Comparison of ENCODE assay signal across 8 cellular contexts in the genomic region with DNA sequence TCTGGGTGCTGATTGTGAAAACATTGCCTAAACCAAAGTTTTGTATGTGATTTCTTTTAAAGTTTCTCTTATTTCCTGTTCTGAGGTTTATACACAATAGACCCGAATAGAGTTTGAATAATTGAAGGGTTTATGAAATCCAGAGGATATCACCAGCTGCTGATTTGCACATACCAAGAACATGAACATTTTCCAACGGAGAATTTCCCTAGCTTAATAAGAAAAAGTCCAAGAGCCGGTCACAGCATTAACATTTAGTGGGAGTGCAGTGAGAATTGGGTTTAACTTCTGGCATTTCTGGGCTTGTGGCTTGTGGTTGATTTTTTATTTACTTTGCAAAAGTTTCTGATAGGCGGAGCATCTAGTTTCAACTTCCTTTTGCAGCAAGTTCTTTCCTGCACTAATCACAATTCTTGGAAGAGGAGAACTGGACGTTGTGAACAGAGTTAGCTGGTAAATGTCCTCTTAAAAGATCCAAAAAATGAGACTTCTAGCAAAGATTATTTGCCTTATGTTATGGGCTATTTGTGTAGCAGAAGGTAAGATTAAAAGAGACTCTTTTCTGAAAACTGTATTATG. TPM values are rescaled to one million over a fixed set of nuclear protein-coding genes. Genes with fewer than 3 reads are reported as not detected.
DNase-seq lines count a peak whose midpoint lies in the region; ATAC-seq and TF ChIP-seq lines count a peak whose summit lies in the region.

A gene (plus strand): TSS at position 407 of the 579 bp plus-strand sequence. CDS start 75 bp downstream, at position 482.

- ATAC-seq in T-helper 17 cell (peak; percentile 63), foreskin keratinocyte (no peak), HG02970 (IDR thresholded peaks at IDR 0.05; ENCODE audit: low FRiP score, unreplicated experiment) (no peak), GM21360 (IDR thresholded peaks at IDR 0.05; ENCODE audit: unreplicated experiment) (no peak)

- peak within 1 kb of the TSS; percentile 30 for H3K4me3 ChIP-seq in skeletal muscle cell (ENCODE audit: low read depth, low read length)

- H3K36me3 Mint-ChIP-seq in T-helper 17 cell (ENCODE audit: low read depth): peaks cover 3% of the 10 kb centered on the region

- no peaks in the 10 kb centered on the region for H3K27me3 ChIP-seq in foreskin keratinocyte

- DNase-seq in H4 (ENCODE audit: low spot score) (peak; percentile 80), T-helper 17 cell (no peak), foreskin keratinocyte (peak; percentile 54 to 64), skeletal muscle cell (ENCODE audit: low read depth) (peak; percentile 65), NCI-H2107 treated with DMSO at 0.1 percent for 48 hours (lab: John Stamatoyannopoulos, UW; ENCODE audit: unreplicated experiment) (no peak)
- no peak for DNase-seq in stimulated activated CD4-positive, alpha-beta T cell treated with anti-CD3 and anti-CD28 coated beads, Interleukin-4, amount 100 ng/mL, for 4 hours

- peak within 1 kb of the TSS; percentile 88 for H3K4me3 Mint-ChIP-seq in T-helper 17 cell

- TF ChIP-seq CTCF in foreskin keratinocyte (conservative IDR thresholded peaks at IDR 0.05): no peak

- H3K4me1 ChIP-seq in foreskin keratinocyte: peaks cover 6% of the 10 kb centered on the region

- peaks cover 36% of the 10 kb centered on the region for H3K4me1 Mint-ChIP-seq in T-helper 17 cell

- H3K27me3 Mint-ChIP-seq in T-helper 17 cell: no peaks in the 10 kb centered on the region

- peak within 1 kb of the TSS; percentile 59 for H3K27ac Mint-ChIP-seq in T-helper 17 cell

- H3K9me3 ChIP-seq in T-helper 17 cell (ENCODE audit: control insufficient read depth, low read length, poor library complexity, severe bottlenecking): no peaks in the 10 kb centered on the region

- H3K27ac ChIP-seq in foreskin keratinocyte: no peak within 1 kb of the TSS

RNA-seq across cellular contexts. Expression of the gene that starts here (rescaled TPM):
- 57.0 and 74.2 TPM in 2 replicates for total RNA-seq in H4 (2014; rRNA removed; shearing (Covaris generic))
- total RNA-seq in T-helper 17 cell (10 to 100 TPM; 23.1 to 36.8 TPM), foreskin keratinocyte (0.46 and 1.1 TPM in 2 replicates)
- 0.18 and 0.77 TPM in 2 replicates for polyA plus RNA-seq in foreskin keratinocyte

Comparison
In these comparisons a context has a peak if more than half of its experiments do, and no peak if none do; other contexts are left out.
1. RNA of the gene that starts here (total RNA-seq): 57.0 to 74.2 TPM in H4 and 23.1 to 36.8 TPM in T-helper 17 cell; 0.46 to 1.1 TPM in foreskin keratinocyte; every median in the first group is over 10 times any median in the second.
2. DNase-seq: peak in H4 (single experiment), foreskin keratinocyte (2 of 2) and skeletal muscle cell (single experiment); none in T-helper 17 cell (0 of 3), NCI-H2107 treated with DMSO at 0.1 percent for 48 hours (single experiment) and stimulated activated CD4-positive, alpha-beta T cell treated with anti-CD3 and anti-CD28 coated beads, Interleukin-4, amount 100 ng/mL, for 4 hours (0 of 2).